ENCODE assay signal across 8 cellular contexts in the genomic region with DNA sequence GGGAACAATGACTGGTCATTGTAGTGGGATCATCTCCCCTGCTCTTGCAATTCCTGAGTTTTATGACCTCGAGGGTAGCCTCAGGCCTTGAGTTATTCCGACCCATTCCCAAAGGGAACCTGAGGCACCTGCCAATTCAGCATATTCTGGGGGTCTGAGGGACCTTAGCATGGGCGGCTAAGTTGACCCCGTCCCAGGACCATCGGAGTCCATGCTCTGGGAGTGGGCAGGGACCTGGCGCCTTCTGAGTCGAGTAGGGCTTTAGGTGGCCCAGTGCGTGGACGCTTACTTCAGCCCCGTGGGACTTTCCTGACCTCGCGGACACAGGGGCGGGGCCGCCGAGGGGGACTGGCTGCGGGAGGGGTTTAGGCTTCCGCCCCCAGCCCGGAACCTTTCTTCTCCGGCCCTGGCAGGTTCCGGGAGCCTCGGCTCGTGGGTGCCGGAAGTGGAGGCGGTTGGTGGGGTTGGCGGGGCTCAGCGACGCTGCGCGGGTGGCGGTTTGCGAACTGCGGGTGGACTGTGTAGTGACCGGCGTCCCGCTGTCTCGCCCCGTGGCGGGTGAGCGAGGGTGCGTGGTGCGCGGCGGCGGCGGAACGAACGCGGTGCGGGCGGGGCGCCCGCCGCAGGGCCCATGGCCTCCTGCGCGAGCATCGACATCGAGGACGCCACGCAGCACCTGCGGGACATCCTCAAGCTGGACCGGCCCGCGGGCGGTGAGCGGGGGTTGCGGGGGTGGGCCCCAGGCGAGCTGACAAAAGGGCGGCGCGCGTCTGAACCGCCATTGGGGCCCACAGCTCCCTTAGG. TPM values are rescaled to one million over a fixed set of nuclear protein-coding genes. Genes with fewer than 3 reads are reported as not detected.
DNase-seq lines count a peak whose midpoint lies in the region; ATAC-seq and TF ChIP-seq lines count a peak whose summit lies in the region.

A gene with protein sequence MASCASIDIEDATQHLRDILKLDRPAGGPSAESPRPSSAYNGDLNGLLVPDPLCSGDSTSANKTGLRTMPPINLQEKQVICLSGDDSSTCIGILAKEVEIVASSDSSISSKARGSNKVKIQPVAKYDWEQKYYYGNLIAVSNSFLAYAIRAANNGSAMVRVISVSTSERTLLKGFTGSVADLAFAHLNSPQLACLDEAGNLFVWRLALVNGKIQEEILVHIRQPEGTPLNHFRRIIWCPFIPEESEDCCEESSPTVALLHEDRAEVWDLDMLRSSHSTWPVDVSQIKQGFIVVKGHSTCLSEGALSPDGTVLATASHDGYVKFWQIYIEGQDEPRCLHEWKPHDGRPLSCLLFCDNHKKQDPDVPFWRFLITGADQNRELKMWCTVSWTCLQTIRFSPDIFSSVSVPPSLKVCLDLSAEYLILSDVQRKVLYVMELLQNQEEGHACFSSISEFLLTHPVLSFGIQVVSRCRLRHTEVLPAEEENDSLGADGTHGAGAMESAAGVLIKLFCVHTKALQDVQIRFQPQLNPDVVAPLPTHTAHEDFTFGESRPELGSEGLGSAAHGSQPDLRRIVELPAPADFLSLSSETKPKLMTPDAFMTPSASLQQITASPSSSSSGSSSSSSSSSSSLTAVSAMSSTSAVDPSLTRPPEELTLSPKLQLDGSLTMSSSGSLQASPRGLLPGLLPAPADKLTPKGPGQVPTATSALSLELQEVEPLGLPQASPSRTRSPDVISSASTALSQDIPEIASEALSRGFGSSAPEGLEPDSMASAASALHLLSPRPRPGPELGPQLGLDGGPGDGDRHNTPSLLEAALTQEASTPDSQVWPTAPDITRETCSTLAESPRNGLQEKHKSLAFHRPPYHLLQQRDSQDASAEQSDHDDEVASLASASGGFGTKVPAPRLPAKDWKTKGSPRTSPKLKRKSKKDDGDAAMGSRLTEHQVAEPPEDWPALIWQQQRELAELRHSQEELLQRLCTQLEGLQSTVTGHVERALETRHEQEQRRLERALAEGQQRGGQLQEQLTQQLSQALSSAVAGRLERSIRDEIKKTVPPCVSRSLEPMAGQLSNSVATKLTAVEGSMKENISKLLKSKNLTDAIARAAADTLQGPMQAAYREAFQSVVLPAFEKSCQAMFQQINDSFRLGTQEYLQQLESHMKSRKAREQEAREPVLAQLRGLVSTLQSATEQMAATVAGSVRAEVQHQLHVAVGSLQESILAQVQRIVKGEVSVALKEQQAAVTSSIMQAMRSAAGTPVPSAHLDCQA (N-terminal part only) (plus strand): TSS at position 422 of the 804 bp plus-strand sequence. CDS start 210 bp downstream, at position 632.

- TF ChIP-seq CTCF in lung (IDR thresholded peaks at IDR 0.05; ENCODE audit: control extremely low read depth, extremely low read depth) = no peak

- H3K27me3 ChIP-seq in ACC112 (ENCODE audit: insufficient read depth, low read length) (no peaks in the 10 kb centered on the region), lung (ENCODE audit: control insufficient read depth, insufficient read depth) (no peaks in the 10 kb centered on the region)

- H3K36me3 ChIP-seq in ACC112 (ENCODE audit: insufficient read depth, low read length) (no peaks in the 10 kb centered on the region), lung (ENCODE audit: control insufficient read depth in 2 of 2, insufficient read depth in 2 of 2, low read length in 2 of 2) (peaks cover 0 to 38% of the 10 kb centered on the region in 2 donors)

- peak; percentile 30 for DNase-seq in NCI-H82 treated with DMSO at 0.1 percent for 48 hours (lab: John Stamatoyannopoulos, UW; ENCODE audit: unreplicated experiment)
- DNase-seq in activated CD8-positive, alpha-beta memory T cell treated with anti-CD3 and anti-CD28 coated beads for 24 hours = peak; percentile 98
- peak; percentile 83 for DNase-seq in effector CD4-positive, alpha-beta T cell
- peak; percentile 87 for DNase-seq in lung (ENCODE audit: low spot score)
- DNase-seq in stimulated activated CD4-positive, alpha-beta T cell treated with anti-CD3 and anti-CD28 coated beads, TNF-alpha, amount 100 ng/mL, for 24 hours (ENCODE audit: low read depth in 3 of 3) = peak; percentile 81 to 86 (median 85)

- H3K4me3 ChIP-seq in ACC112 (ENCODE audit: low read depth, low read length) (peak within 1 kb of the TSS; percentile 91), lung (peak within 1 kb of the TSS; percentile 95)

- ATAC-seq in GM18511 (IDR thresholded peaks at IDR 0.05; ENCODE audit: unreplicated experiment) (peak; percentile 91), HG03060 (IDR thresholded peaks at IDR 0.05; ENCODE audit: low read depth, unreplicated experiment) (peak; percentile 37), lung (ENCODE audit: insufficient read depth, low FRiP score) (peak; percentile 91)

- WGBS in lung, 2 donors = 1 to 3% methylated on average over 38 to 72 of the region's 72 CpGs

- H2AFZ ChIP-seq in ACC112 (ENCODE audit: low read length, unreplicated experiment) = peak within 1 kb of the TSS; percentile 30

- peaks cover 14% of the 10 kb centered on the region for H3K4me1 ChIP-seq in ACC112 (ENCODE audit: control insufficient read depth, insufficient read depth, low read length, unreplicated experiment)
- H3K4me1 ChIP-seq in lung (ENCODE audit: control insufficient read depth in 2 of 2, insufficient read depth in 2 of 2, low read length in 2 of 2) = peaks cover 7 to 12% of the 10 kb centered on the region in 2 donors

- H3K27ac ChIP-seq in ACC112 (ENCODE audit: low read depth, low read length) (peak within 1 kb of the TSS; percentile 46; the same call in 1 of the 2 replicates), lung (ENCODE audit: low read depth in 1 of 2, low read length in 1 of 2) (peak within 1 kb of the TSS; percentile 66 to 91)

- H3K79me2 ChIP-seq in ACC112 (ENCODE audit: control insufficient read depth, insufficient read depth, low read length, unreplicated experiment) = peaks cover 42% of the 10 kb centered on the region

- H3K9me3 ChIP-seq in lung (ENCODE audit: control insufficient read depth in 2 of 2, insufficient read depth in 1 of 2, low read length in 1 of 2) = no peaks in the 10 kb centered on the region

RNA-seq across cellular contexts. Expression of the gene that starts here (rescaled TPM):
- 10 to 100 TPM; 41.9 to 60.5 TPM for total RNA-seq in lung
- 10 to 100 TPM; 33.5 to 37.0 TPM for polyA plus RNA-seq in lung

Comparison
In these comparisons a context has a peak if more than half of its experiments do, and no peak if none do; other contexts are left out.
1. Peak in every context shown above with its lines: DNase-seq, ATAC-seq, H3K4me3 ChIP-seq and H3K27ac ChIP-seq.
2. ATAC-seq: peak in every context shown above with its lines; median percentile 91 in GM18511; 91 in lung; 37 in HG03060.
3. DNase-seq: peak in every context shown above with its lines; median percentile 98 in activated CD8-positive, alpha-beta memory T cell treated with anti-CD3 and anti-CD28 coated beads for 24 hours; 87 in lung; 85 in stimulated activated CD4-positive, alpha-beta T cell treated with anti-CD3 and anti-CD28 coated beads, TNF-alpha, amount 100 ng/mL, for 24 hours; 83 in effector CD4-positive, alpha-beta T cell; 30 in NCI-H82 treated with DMSO at 0.1 percent for 48 hours.